In the genomic region with DNA sequence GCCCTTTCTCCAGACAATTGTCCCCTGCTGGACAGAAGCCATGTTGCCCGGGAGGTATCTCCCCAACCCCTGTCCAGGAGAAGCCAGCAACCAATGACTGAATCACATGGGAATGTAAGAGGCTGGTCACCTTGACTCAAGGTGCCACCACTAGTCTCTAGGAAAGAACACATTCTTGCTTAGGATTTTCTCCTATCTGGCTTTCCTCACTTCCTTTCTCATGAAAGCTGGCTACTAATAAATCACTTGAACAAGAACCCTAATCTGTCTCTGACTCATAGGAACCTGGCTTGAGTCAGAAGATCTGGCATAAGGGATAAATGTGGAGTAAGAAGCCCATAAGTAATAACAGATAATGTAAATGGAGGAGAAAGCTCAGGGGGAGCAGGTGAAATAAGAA, we compare ENCODE assay signal across 16 cellular contexts.
DNase-seq lines count a peak whose midpoint lies in the region; FAIRE-seq and TF ChIP-seq lines count a peak whose summit lies in the region.
"Had no signal": no experiment of that assay in that cellular context is flagged by ENCODE, and none has a peak within 500 bp of the region (broad histone marks: within the 10 kb centered on the region; RNA-seq: fewer than 3 reads in every experiment).

No MANE protein-coding gene starts in this region.

- no peaks in the 10 kb centered on the region for H3K36me3 ChIP-seq in trophoblast cell (ENCODE audit: control insufficient read depth in 1 of 2, insufficient read depth in 2 of 2, low read length in 2 of 2)
- no peaks in the 10 kb centered on the region for H3K36me3 ChIP-seq in left ventricle myocardium inferior
- H3K36me3 ChIP-seq: BLaER1 had no signal

- H3K79me2 ChIP-seq in trophoblast cell (ENCODE audit: control insufficient read depth, insufficient read depth, low read length, poor library complexity) = no peaks in the 10 kb centered on the region

- FAIRE-seq in H54 (lab: Jason Lieb, UNC) = no peak

- no peak overlapping the region for H4K8ac ChIP-seq in trophoblast cell (ENCODE audit: low read depth, low read length)

- peak; percentile 7 for DNase-seq in H54 (ENCODE audit: insufficient read length, low spot score)
- DNase-seq in RPMI7951 (ENCODE audit: low read depth) = peak; percentile 1
- DNase-seq in epithelial cell of proximal tubule (ENCODE audit: low read depth) = peak; percentile 16
- peak; percentile 8 to 31 for DNase-seq in trophoblast cell
- no peak for DNase-seq in left ventricle myocardium inferior
- no peak for DNase-seq in SW480 (ENCODE audit: low spot score)
- no peak for DNase-seq in NCI-H2029 treated with DMSO at 0.1 percent for 48 hours (lab: John Stamatoyannopoulos, UW)
- no peak for DNase-seq in NCI-H2107 (lab: John Stamatoyannopoulos, UW)
- DNase-seq: activated CD8-positive, alpha-beta T cell treated with anti-CD3 and anti-CD28 coated beads for 36 hours; foreskin melanocyte; mucosa of descending colon; NCI-H1105; nucleus accumbens; stimulated activated naive CD8-positive, alpha-beta T cell treated with anti-CD3 and anti-CD28 coated beads, Interleukin-15, Interleukin-2, amounts not matched to agents 100 U/mL and 50 U/mL, for 24 hours had no signal

- H2BK120ac ChIP-seq in trophoblast cell (ENCODE audit: insufficient read depth, low read length, poor library complexity) = no peak overlapping the region

- intact Hi-C loops in left ventricle myocardium inferior (cut with micrococcal nuclease) = no loop called here

- H3K4me2 ChIP-seq in trophoblast cell (ENCODE audit: low read length) = no peak overlapping the region
- H3K4me2 ChIP-seq: BLaER1 had no signal

- no peak overlapping the region for H3K4ac ChIP-seq in trophoblast cell (ENCODE audit: low read depth, low read length)

- no peak overlapping the region for H3K14ac ChIP-seq in trophoblast cell (ENCODE audit: low read length)

- no peak overlapping the region for H2AFZ ChIP-seq in trophoblast cell (ENCODE audit: insufficient read depth, low read length, poor library complexity)

- no peak overlapping the region for H3K23ac ChIP-seq in trophoblast cell (ENCODE audit: low read length)

- H2BK5ac ChIP-seq in trophoblast cell (ENCODE audit: low read depth, low read length, poor library complexity) = no peak overlapping the region

- no peaks in the 10 kb centered on the region for H3K9me3 ChIP-seq in trophoblast cell (ENCODE audit: insufficient read depth, low read depth, low read length)
- H3K9me3 ChIP-seq in left ventricle myocardium inferior (replicated peaks) = no peaks in the 10 kb centered on the region
- H3K9me3 ChIP-seq: BLaER1 had no signal

- H3K27ac ChIP-seq in trophoblast cell (ENCODE audit: low read depth, low read length) (no peak overlapping the region), left ventricle myocardium inferior (replicated peaks) (no peak overlapping the region)
- H3K27ac ChIP-seq: BLaER1, skin epidermis had no signal

- no CpG with 5 or more reads among the region's 1 CpG for WGBS in trophoblast cell (ENCODE audit: extremely low coverage, insufficient coverage, insufficient read length)

- H3K4me1 ChIP-seq in trophoblast cell (ENCODE audit: control insufficient read depth in 1 of 2, insufficient read depth in 2 of 2, low read length in 2 of 2) = peaks cover 0 to 4% of the 10 kb centered on the region in 2 experiments
- no peaks in the 10 kb centered on the region for H3K4me1 ChIP-seq in left ventricle myocardium inferior
- H3K4me1 ChIP-seq: BLaER1 had no signal

- H3K9ac ChIP-seq in trophoblast cell (ENCODE audit: low read length) = no peak overlapping the region
- H3K9ac ChIP-seq: BLaER1 had no signal

- H4K12ac ChIP-seq in trophoblast cell (ENCODE audit: low read depth, low read length) = no peak overlapping the region

- H3K27me3 ChIP-seq in trophoblast cell (ENCODE audit: insufficient read depth, low read length) (no peaks in the 10 kb centered on the region), left ventricle myocardium inferior (ENCODE audit: low read depth) (no peaks in the 10 kb centered on the region)
- H3K27me3 ChIP-seq: BLaER1 had no signal

- no peak overlapping the region for H2BK12ac ChIP-seq in trophoblast cell (ENCODE audit: low read length)

- TF ChIP-seq CTCF in epithelial cell of proximal tubule (conservative IDR thresholded peaks at IDR 0.05; ENCODE audit: low read depth, low read length) (no peak), left ventricle myocardium inferior (IDR thresholded peaks at IDR 0.05; ENCODE audit: borderline replicate concordance) (no peak)

- TF ChIP-seq POLR2A in H54 (IDR thresholded peaks at IDR 0.05; ENCODE audit: low read depth, low read length) = no peak

- no peak overlapping the region for H3K4me3 ChIP-seq in epithelial cell of proximal tubule (ENCODE audit: low read depth, low read length)
- no peak overlapping the region for H3K4me3 ChIP-seq in trophoblast cell (ENCODE audit: low read depth, low read length)
- H3K4me3 ChIP-seq in left ventricle myocardium inferior = no peak overlapping the region
- H3K4me3 ChIP-seq: BLaER1, mucosa of descending colon, skin epidermis had no signal

- no peaks in the 10 kb centered on the region for H3K79me1 ChIP-seq in trophoblast cell (ENCODE audit: low read length)

- no peak overlapping the region for H3K18ac ChIP-seq in trophoblast cell (ENCODE audit: low read length)

- H4K91ac ChIP-seq in trophoblast cell (ENCODE audit: low read depth, low read length) = no peak overlapping the region

- H2AK5ac ChIP-seq in trophoblast cell (ENCODE audit: low read length) = no peak overlapping the region

Comparison
In these comparisons a context has a peak if more than half of its experiments do, and no peak if none do; other contexts are left out.
1. DNase-seq: peak in H54 (single experiment), RPMI7951 (single experiment), epithelial cell of proximal tubule (single experiment) and trophoblast cell (2 of 2); none in left ventricle myocardium inferior (single experiment), SW480 (single experiment), NCI-H2029 treated with DMSO at 0.1 percent for 48 hours (single experiment) and NCI-H2107 (single experiment).